In the genomic region with DNA sequence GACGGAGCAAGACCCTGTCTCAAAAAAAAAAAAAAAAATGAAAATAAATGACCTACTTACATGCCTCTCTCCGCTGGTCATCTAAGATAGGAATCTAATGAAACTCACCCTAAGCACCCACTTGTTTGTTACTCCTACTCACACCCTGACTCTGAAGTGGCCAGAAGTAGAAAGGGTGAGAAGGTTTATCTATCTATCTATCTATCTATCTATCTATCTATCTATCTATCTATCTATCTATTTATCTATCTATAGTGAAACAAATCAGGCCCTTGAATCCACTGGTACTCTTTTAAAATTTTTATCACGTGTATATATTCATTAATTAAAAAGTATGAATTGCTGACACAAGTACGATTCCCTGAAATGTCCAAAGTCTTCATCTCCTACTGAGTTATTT, we compare ENCODE assay signal across 29 cellular contexts.
"Had no signal": no experiment of that assay in that cellular context is flagged by ENCODE, and none has a peak within 500 bp of the region (broad histone marks: within the 10 kb centered on the region; RNA-seq: fewer than 3 reads in every experiment).

No MANE protein-coding gene starts in this region.

- H3K27ac ChIP-seq: stomach, suprapubic skin, testis, thoracic aorta, thyroid gland, tibial artery, tibial nerve, transverse colon, upper lobe of left lung, upper lobe of right lung, uterus, vagina had no signal

- H3K4me1 ChIP-seq: suprapubic skin, testis, thyroid gland, tibial nerve, transverse colon, upper lobe of left lung, upper lobe of right lung, uterus had no signal

- FAIRE-seq: urothelium cell line had no signal

- H3K4me3 Mint-ChIP-seq: stimulated activated effector memory CD8-positive, alpha-beta T cell treated with anti-CD3 and anti-CD28 coated beads, Interleukin-12 subunit alpha, Interleukin-12 subunit beta, amount 100 ng/mL, for 72 hours; stimulated activated memory B cell treated with anti-CD40 and anti-IgM and Interleukin-4, amounts not matched to agents 10 μg/mL and 1 μg/mL and 100 μg/mL, for 72 hours; stimulated activated naive B cell treated with anti-CD40 and anti-IgM and Interleukin-4, amounts not matched to agents 10 μg/mL and 1 μg/mL and 100 μg/mL, for 72 hours; stimulated activated naive CD8-positive, alpha-beta T cell treated with anti-CD3 and anti-CD28 coated beads, Interleukin-15, amount 100 ng/mL, for 72 hours; stimulated activated naive CD8-positive, alpha-beta T cell treated with anti-CD3 and anti-CD28 coated beads, Interleukin-15, Interleukin-2, amounts not matched to agents 100 ng/mL and 50 ng/mL, for 24 hours; type B pancreatic cell had no signal

- H3K36me3 ChIP-seq: thoracic aorta, thyroid gland, transverse colon, upper lobe of right lung, uterus, vagina had no signal

- H3K27ac Mint-ChIP-seq: stimulated activated effector memory CD8-positive, alpha-beta T cell treated with anti-CD3 and anti-CD28 coated beads, Interleukin-12 subunit alpha, Interleukin-12 subunit beta, amount 100 ng/mL, for 72 hours; stimulated activated memory B cell treated with anti-CD40 and anti-IgM and Interleukin-4, amounts not matched to agents 10 μg/mL and 1 μg/mL and 100 μg/mL, for 72 hours; stimulated activated naive B cell treated with anti-CD40 and anti-IgM and Interleukin-4, amounts not matched to agents 10 μg/mL and 1 μg/mL and 100 μg/mL, for 72 hours; stimulated activated naive CD8-positive, alpha-beta T cell treated with anti-CD3 and anti-CD28 coated beads, Interleukin-15, Interleukin-2, amounts not matched to agents 100 ng/mL and 50 ng/mL, for 24 hours; type B pancreatic cell had no signal

- ATAC-seq: stimulated activated effector memory CD8-positive, alpha-beta T cell treated with anti-CD3 and anti-CD28 coated beads, Interleukin-12 subunit alpha, Interleukin-12 subunit beta, amount 100 ng/mL, for 72 hours; stimulated activated memory B cell treated with anti-CD40 and anti-IgM and Interleukin-4, amounts not matched to agents 10 μg/mL and 1 μg/mL and 100 μg/mL, for 72 hours; stimulated activated naive B cell treated with anti-CD40 and anti-IgM and Interleukin-4, amounts not matched to agents 10 μg/mL and 1 μg/mL and 100 μg/mL, for 72 hours; stimulated activated naive CD8-positive, alpha-beta T cell treated with anti-CD3 and anti-CD28 coated beads, Interleukin-15, amount 100 ng/mL, for 72 hours; stimulated activated naive CD8-positive, alpha-beta T cell treated with anti-CD3 and anti-CD28 coated beads, Interleukin-15, Interleukin-2, amounts not matched to agents 100 U/mL and 50 U/mL, for 24 hours; upper lobe of right lung had no signal

- DNase-seq: stimulated activated CD4-positive, alpha-beta T cell treated with anti-CD3 and anti-CD28 coated beads, Interleukin-2, amount 100 ng/mL, for 48 hours; stimulated activated CD4-positive, alpha-beta T cell treated with anti-CD3 and anti-CD28 coated beads, Interleukin-4, amount 100 ng/mL, for 1 hour; stimulated activated CD4-positive, alpha-beta T cell treated with anti-CD3 and anti-CD28 coated beads, Interleukin-4, amount 100 ng/mL, for 24 hours; stimulated activated CD4-positive, alpha-beta T cell treated with anti-CD3 and anti-CD28 coated beads, Interleukin-4, amount 100 ng/mL, for 4 hours; stimulated activated CD8-positive, alpha-beta memory T cell treated with anti-CD3 and anti-CD28 coated beads, Interleukin-4, amount 100 ng/mL, for 48 hours; stimulated activated naive B cell treated with anti-CD40 and anti-IgM and Interleukin-4, amounts not matched to agents 10 μg/mL and 1 μg/mL and 100 μg/mL, for 72 hours; stimulated activated naive CD4-positive, alpha-beta T cell; stimulated activated naive CD4-positive, alpha-beta T cell treated with Interleukin-2 at 50 U/mL for 16 hours; stimulated activated naive CD8-positive, alpha-beta T cell treated with anti-CD3 and anti-CD28 coated beads, Interleukin-15, amount 100 ng/mL, for 72 hours; stimulated activated naive CD8-positive, alpha-beta T cell treated with anti-CD3 and anti-CD28 coated beads, Interleukin-15, Interleukin-2, amounts not matched to agents 100 U/mL and 50 U/mL, for 24 hours; stomach; substantia nigra; testis; thyroid gland; tibial artery; transverse colon; trophoblast cell; upper lobe of left lung; upper lobe of right lung; uterus had no signal

- H3K9me3 ChIP-seq: stomach, suprapubic skin, testis, thoracic aorta, thyroid gland, transverse colon, upper lobe of left lung, upper lobe of right lung, uterus, vagina had no signal

- H3K9me3 Mint-ChIP-seq: stimulated activated naive CD8-positive, alpha-beta T cell treated with anti-CD3 and anti-CD28 coated beads, Interleukin-15, Interleukin-2, amounts not matched to agents 100 ng/mL and 50 ng/mL, for 24 hours had no signal

- H3K27me3 Mint-ChIP-seq: stimulated activated memory B cell treated with anti-CD40 and anti-IgM and Interleukin-4, amounts not matched to agents 10 μg/mL and 1 μg/mL and 100 μg/mL, for 72 hours; stimulated activated naive B cell treated with anti-CD40 and anti-IgM and Interleukin-4, amounts not matched to agents 10 μg/mL and 1 μg/mL and 100 μg/mL, for 72 hours; stimulated activated naive CD8-positive, alpha-beta T cell treated with anti-CD3 and anti-CD28 coated beads, Interleukin-15, amount 100 ng/mL, for 72 hours; stimulated activated naive CD8-positive, alpha-beta T cell treated with anti-CD3 and anti-CD28 coated beads, Interleukin-15, Interleukin-2, amounts not matched to agents 100 ng/mL and 50 ng/mL, for 24 hours; type B pancreatic cell had no signal

- H3K4me3 ChIP-seq: stomach, suprapubic skin, thoracic aorta, thyroid gland, tibial artery, tibial nerve, transverse colon, upper lobe of left lung, upper lobe of right lung, uterus, vagina had no signal

- H3K27me3 ChIP-seq: stomach, suprapubic skin, testis, thyroid gland, tibial artery, tibial nerve, transverse colon, upper lobe of left lung, upper lobe of right lung, uterus, vagina had no signal

- H3K36me3 Mint-ChIP-seq: stimulated activated effector memory CD8-positive, alpha-beta T cell treated with anti-CD3 and anti-CD28 coated beads, Interleukin-12 subunit alpha, Interleukin-12 subunit beta, amount 100 ng/mL, for 72 hours had no signal
